18 cellular contexts compared by ENCODE assay signal in genomic region chr9:87062706-87063105, GRCh38.
"Had no signal": no experiment of that assay in that cellular context is flagged by ENCODE, and none has a peak within 500 bp of the region (broad histone marks: within the 10 kb centered on the region; RNA-seq: fewer than 3 reads in every experiment).

No MANE protein-coding gene starts in this region.

- H3K27me3 ChIP-seq: tibial nerve had no signal

- H3K4me3 ChIP-seq: tibial nerve had no signal

- H3K27ac ChIP-seq: tibial nerve had no signal

- H3K9me3 ChIP-seq: tibial nerve had no signal

- ATAC-seq: activated CD8-positive, alpha-beta memory T cell treated with anti-CD3 and anti-CD28 coated beads, Interleukin-2, amount 10 ng/mL, durations not matched to agents 7 days and 5 days had no signal

- H3K36me3 ChIP-seq: tibial nerve had no signal

- DNase-seq: activated CD4-positive, alpha-beta memory T cell treated with anti-CD3 and anti-CD28 coated beads, Interleukin-2, amount 10 ng/mL, durations not matched to agents 7 days and 5 days; activated CD4-positive, alpha-beta T cell treated with anti-CD3 and anti-CD28 coated beads, Interleukin-2, amount 10 ng/mL, durations not matched to agents 24 days and 14 days; activated CD8-positive, alpha-beta memory T cell treated with anti-CD3 and anti-CD28 coated beads, Interleukin-2, amount 10 ng/mL, durations not matched to agents 7 days and 5 days; activated effector memory CD4-positive, alpha-beta T cell treated with anti-CD3 and anti-CD28 coated beads, Interleukin-2, amount 50 U/mL, for 16 hours; activated naive CD4-positive, alpha-beta T cell treated with anti-CD3 and anti-CD28 coated beads, Interleukin-2, amount 10 ng/mL, durations not matched to agents 7 days and 5 days; activated T-cell treated with anti-CD3 and anti-CD28 coated beads for 4 hours; caudate nucleus; effector CD8-positive, alpha-beta T cell; erythroblast; foreskin melanocyte; glutamatergic neuron; hippocampal formation; left ventricle myocardium superior; nucleus accumbens; stimulated activated CD4-positive, alpha-beta T cell treated with anti-CD3 and anti-CD28 coated beads, Interleukin-4, amount 100 ng/mL, for 24 hours; stimulated activated naive CD4-positive, alpha-beta T cell treated with Interleukin-2 at 50 U/mL for 16 hours; T-helper 2 cell had no signal
